In genomic region chr11:119505861-119506260, GRCh38 we compare ENCODE assay signal across 27 cellular contexts.
DNase-seq lines count a peak whose midpoint lies in the region; ATAC-seq and TF ChIP-seq lines count a peak whose summit lies in the region.
"Had no signal": no experiment of that assay in that cellular context is flagged by ENCODE, and none has a peak within 500 bp of the region (broad histone marks: within the 10 kb centered on the region; RNA-seq: fewer than 3 reads in every experiment).

No MANE protein-coding gene starts in this region.

- whole genome bisulfite sequencing in sigmoid colon, 2 donors: 87 to 90% methylated on average over 8 of the region's 8 CpGs

- TF ChIP-seq EP300 in sigmoid colon (IDR thresholded peaks at IDR 0.05): no peak

- no peaks in the 10 kb centered on the region for H3K27me3 ChIP-seq in sigmoid colon
- no peaks in the 10 kb centered on the region for H3K27me3 ChIP-seq in CD8-positive, alpha-beta T cell (ENCODE audit: insufficient read depth, low read length)
- H3K27me3 ChIP-seq: BLaER1, MG63, uterus had no signal

- H3K27me3 Mint-ChIP-seq in dendritic cell treated with granulocyte-macrophage colony-stimulating factor and Interleukin-4, amounts not matched to agents 40 ng/mL and 50 ng/mL, for 4 days: peaks cover 4% of the 10 kb centered on the region
- H3K27me3 Mint-ChIP-seq in CD8-positive, alpha-beta T cell (ENCODE audit: low read depth): peaks cover 16% of the 10 kb centered on the region

- H3K4me3 ChIP-seq in sigmoid colon: no peak overlapping the region
- no peak overlapping the region for H3K4me3 ChIP-seq in CD8-positive, alpha-beta T cell (ENCODE audit: low read depth, low read length)
- H3K4me3 ChIP-seq: BLaER1, breast epithelium, MG63, SK-N-MC, smooth muscle cell, uterus had no signal

- no peaks in the 10 kb centered on the region for H3K9me3 ChIP-seq in sigmoid colon
- no peaks in the 10 kb centered on the region for H3K9me3 ChIP-seq in CD8-positive, alpha-beta T cell (ENCODE audit: low read length)
- H3K9me3 ChIP-seq: BLaER1, breast epithelium, MG63, uterus had no signal

- H3K27ac Mint-ChIP-seq in dendritic cell treated with granulocyte-macrophage colony-stimulating factor and Interleukin-4, amounts not matched to agents 40 ng/mL and 50 ng/mL, for 4 days: peak overlapping the region; percentile 75
- no peak overlapping the region for H3K27ac Mint-ChIP-seq in CD8-positive, alpha-beta T cell
- H3K27ac Mint-ChIP-seq: activated naive CD8-positive, alpha-beta T cell treated with anti-CD3 and anti-CD28 coated beads for 36 hours had no signal

- intact Hi-C loops in dendritic cell treated with granulocyte-macrophage colony-stimulating factor and Interleukin-4, amounts not matched to agents 40 ng/mL and 50 ng/mL, for 4 days (cut with micrococcal nuclease): no loop called here
- intact Hi-C loops in sigmoid colon (cut with DNase I): no loop called here
- intact Hi-C loops in CD8-positive, alpha-beta T cell (cut with DNase I, micrococcal nuclease): no loop called here

- peaks cover 51% of the 10 kb centered on the region for H3K4me1 Mint-ChIP-seq in dendritic cell treated with granulocyte-macrophage colony-stimulating factor and Interleukin-4, amounts not matched to agents 40 ng/mL and 50 ng/mL, for 4 days (ENCODE audit: low read depth)
- H3K4me1 Mint-ChIP-seq in CD8-positive, alpha-beta T cell (ENCODE audit: low read depth): no peaks in the 10 kb centered on the region

- no peak for ATAC-seq in CD8-positive, alpha-beta T cell
- ATAC-seq: HCT116, HepG2 had no signal

- no peaks in the 10 kb centered on the region for H3K36me3 Mint-ChIP-seq in dendritic cell treated with granulocyte-macrophage colony-stimulating factor and Interleukin-4, amounts not matched to agents 40 ng/mL and 50 ng/mL, for 4 days (ENCODE audit: low read depth)
- H3K36me3 Mint-ChIP-seq in CD8-positive, alpha-beta T cell: no peaks in the 10 kb centered on the region
- H3K36me3 Mint-ChIP-seq: activated naive CD8-positive, alpha-beta T cell treated with anti-CD3 and anti-CD28 coated beads for 36 hours had no signal

- no peak overlapping the region for H3K4me3 Mint-ChIP-seq in dendritic cell treated with granulocyte-macrophage colony-stimulating factor and Interleukin-4, amounts not matched to agents 40 ng/mL and 50 ng/mL, for 4 days
- no peak overlapping the region for H3K4me3 Mint-ChIP-seq in CD8-positive, alpha-beta T cell
- H3K4me3 Mint-ChIP-seq: activated naive CD8-positive, alpha-beta T cell treated with anti-CD3 and anti-CD28 coated beads for 36 hours; nephron had no signal

- DNase-seq in NCI-H1417 (lab: John Stamatoyannopoulos, UW) (peak in 2 of 3 experiments; percentile 10 to 51), NCI-H1417 treated with DMSO at 0.1 percent for 48 hours (lab: John Stamatoyannopoulos, UW) (no peak), RPMI7951 (ENCODE audit: low read depth) (peak; percentile 72), sigmoid colon (peak; percentile 76), GM10248 (ENCODE audit: extremely low spot score) (no peak)
- DNase-seq in activated naive CD4-positive, alpha-beta T cell (lab: John Stamatoyannopoulos, UW): no peak
- DNase-seq in CD8-positive, alpha-beta T cell: no peak
- DNase-seq: 8988T; activated naive CD8-positive, alpha-beta T cell treated with anti-CD3 and anti-CD28 coated beads for 36 hours; cortex of kidney; foreskin melanocyte; GF-D8; mesendoderm; MG63; NCI-H2029 treated with DMSO at 0.1 percent for 48 hours; NCI-H510A; OCI-M1; substantia nigra; uterus had no signal

- TF ChIP-seq POLR2A in sigmoid colon (IDR thresholded peaks at IDR 0.05): no peak

- peaks cover 0 to 12% (median 5%) of the 10 kb centered on the region in 4 donors for H3K4me1 ChIP-seq in sigmoid colon
- H3K4me1 ChIP-seq in CD8-positive, alpha-beta T cell (ENCODE audit: insufficient read depth, low read length): no peaks in the 10 kb centered on the region
- H3K4me1 ChIP-seq: breast epithelium, uterus had no signal

- no peaks in the 10 kb centered on the region for H3K9me3 Mint-ChIP-seq in dendritic cell treated with granulocyte-macrophage colony-stimulating factor and Interleukin-4, amounts not matched to agents 40 ng/mL and 50 ng/mL, for 4 days
- no peaks in the 10 kb centered on the region for H3K9me3 Mint-ChIP-seq in CD8-positive, alpha-beta T cell

- no peak for TF ChIP-seq CTCF in sigmoid colon (IDR thresholded peaks at IDR 0.05)
- TF ChIP-seq CTCF in CD8-positive, alpha-beta T cell (IDR thresholded peaks at IDR 0.05): no peak
- TF ChIP-seq CTCF in GM10248 (IDR thresholded peaks at IDR 0.05; ENCODE audit: control extremely low read depth, extremely low read depth, low read depth, missing control alignments): no peak

- CTCF ChIA-PET in CD8-positive, alpha-beta T cell (lab: Charles Lee): no interaction called here
- CTCF ChIA-PET in GM10248 (lab: Yijun Ruan, JAX): interaction anchor here (0.9 to 3.7 kb wide), 2 partner anchors 28 to 31 kb away, joined by 3 to 14 read pairs; no protein-coding TSS in a partner anchor

- no peaks in the 10 kb centered on the region for H3K36me3 ChIP-seq in sigmoid colon
- H3K36me3 ChIP-seq in CD8-positive, alpha-beta T cell (ENCODE audit: insufficient read depth, low read length): no peaks in the 10 kb centered on the region
- H3K36me3 ChIP-seq: BLaER1, breast epithelium, MG63, uterus had no signal

- peak overlapping the region in 1 of 4 donors; percentile 46 for H3K27ac ChIP-seq in sigmoid colon
- H3K27ac ChIP-seq in CD8-positive, alpha-beta T cell (ENCODE audit: low read depth, low read length): no peak overlapping the region
- H3K27ac ChIP-seq: BLaER1, breast epithelium, SK-N-MC, uterus had no signal

- POLR2A ChIA-PET in CD8-positive, alpha-beta T cell (lab: Charles Lee): no interaction called here
- POLR2A ChIA-PET in GM10248 (lab: Yijun Ruan, JAX): no interaction called here

Comparison
In these comparisons a context has a peak if more than half of its experiments do, and no peak if none do; other contexts are left out.
1. DNase-seq: peak in NCI-H1417 (2 of 3), RPMI7951 (single experiment) and sigmoid colon (single experiment); none in NCI-H1417 treated with DMSO at 0.1 percent for 48 hours (single experiment), activated naive CD4-positive, alpha-beta T cell (0 of 4), CD8-positive, alpha-beta T cell (0 of 7) and GM10248 (single experiment).